ENCODE assay signal across 10 cellular contexts in genomic region chr9:14910178-14910805, GRCh38. TPM values are rescaled to one million over a fixed set of nuclear protein-coding genes. Genes with fewer than 3 reads are reported as not detected.
DNase-seq lines count a peak whose midpoint lies in the region; ATAC-seq and TF ChIP-seq lines count a peak whose summit lies in the region.
"Had no signal": no experiment of that assay in that cellular context is flagged by ENCODE, and none has a peak within 500 bp of the region (broad histone marks: within the 10 kb centered on the region; RNA-seq: fewer than 3 reads in every experiment).

A gene with protein sequence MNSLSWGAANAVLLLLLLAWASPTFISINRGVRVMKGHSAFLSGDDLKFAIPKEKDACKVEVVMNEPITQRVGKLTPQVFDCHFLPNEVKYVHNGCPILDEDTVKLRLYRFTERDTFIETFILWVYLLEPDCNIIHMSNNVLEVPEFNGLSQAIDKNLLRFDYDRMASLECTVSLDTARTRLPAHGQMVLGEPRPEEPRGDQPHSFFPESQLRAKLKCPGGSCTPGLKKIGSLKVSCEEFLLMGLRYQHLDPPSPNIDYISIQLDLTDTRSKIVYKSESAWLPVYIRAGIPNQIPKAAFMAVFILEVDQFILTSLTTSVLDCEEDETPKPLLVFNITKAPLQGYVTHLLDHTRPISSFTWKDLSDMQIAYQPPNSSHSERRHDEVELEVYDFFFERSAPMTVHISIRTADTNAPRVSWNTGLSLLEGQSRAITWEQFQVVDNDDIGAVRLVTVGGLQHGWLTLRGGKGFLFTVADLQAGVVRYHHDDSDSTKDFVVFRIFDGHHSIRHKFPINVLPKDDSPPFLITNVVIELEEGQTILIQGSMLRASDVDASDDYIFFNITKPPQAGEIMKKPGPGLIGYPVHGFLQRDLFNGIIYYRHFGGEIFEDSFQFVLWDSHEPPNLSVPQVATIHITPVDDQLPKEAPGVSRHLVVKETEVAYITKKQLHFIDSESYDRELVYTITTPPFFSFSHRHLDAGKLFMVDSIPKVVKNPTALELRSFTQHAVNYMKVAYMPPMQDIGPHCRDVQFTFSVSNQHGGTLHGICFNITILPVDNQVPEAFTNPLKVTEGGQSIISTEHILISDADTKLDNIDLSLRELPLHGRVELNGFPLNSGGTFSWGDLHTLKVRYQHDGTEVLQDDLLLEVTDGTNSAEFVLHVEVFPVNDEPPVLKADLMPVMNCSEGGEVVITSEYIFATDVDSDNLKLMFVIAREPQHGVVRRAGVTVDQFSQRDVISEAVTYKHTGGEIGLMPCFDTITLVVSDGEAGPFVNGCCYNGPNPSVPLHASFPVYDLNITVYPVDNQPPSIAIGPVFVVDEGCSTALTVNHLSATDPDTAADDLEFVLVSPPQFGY (N-terminal part only) (minus strand): TSS chr9:14910428. CDS start chr9:14868977, 41,451 bp downstream.

- H4K20me1 ChIP-seq in hepatocyte (ENCODE audit: insufficient read depth, poor library complexity, severe bottlenecking) = no peaks in the 10 kb centered on the region

- no peak; the same call in 1 of the 2 replicates for TF ChIP-seq CTCF in HEK293 (tag by site-specific recombination; IDR thresholded peaks at IDR 0.05)
- no peak for TF ChIP-seq CTCF in hepatocyte (IDR thresholded peaks at IDR 0.05; ENCODE audit: poor library complexity)
- no peak for TF ChIP-seq CTCF in sigmoid colon (IDR thresholded peaks at IDR 0.05)

- WGBS in hepatocyte (ENCODE audit: low lambda C conversion rate, missing lambda C conversion rate) = 22% methylated on average over 16 of the region's 16 CpGs
- 31 to 41% methylated on average over 16 of the region's 16 CpGs for WGBS in sigmoid colon, 2 donors

- H3K9me3 ChIP-seq in HEK293 (ENCODE audit: control insufficient read depth, insufficient read depth, low read depth, low read length) = no peaks in the 10 kb centered on the region
- H3K9me3 ChIP-seq in hepatocyte (ENCODE audit: low read depth) = no peaks in the 10 kb centered on the region
- H3K9me3 ChIP-seq in sigmoid colon = no peaks in the 10 kb centered on the region
- H3K9me3 ChIP-seq: neutrophil had no signal

- H2AFZ ChIP-seq in hepatocyte = peak within 1 kb of the TSS; percentile 49

- TF ChIP-seq EP300 in sigmoid colon (IDR thresholded peaks at IDR 0.05) = no peak

- peak within 1 kb of the TSS; percentile 58 for H3K27ac ChIP-seq in HEK293 (ENCODE audit: extremely low read depth, low read depth, low read length)
- H3K27ac ChIP-seq in hepatocyte = peak within 1 kb of the TSS; percentile 81
- H3K27ac ChIP-seq in sigmoid colon = peak within 1 kb of the TSS; percentile 44 to 87 (median 74)
- H3K27ac ChIP-seq: neutrophil had no signal

- intact Hi-C loops in sigmoid colon (cut with DNase I) = no loop called here

- ATAC-seq in SK-N-SH treated with all-trans-retinoic acid at 6 μM for 48 hours (peak; percentile 88), HG03439 (IDR thresholded peaks at IDR 0.05; ENCODE audit: unreplicated experiment) (no peak)
- ATAC-seq: K562 had no signal

- POLR2A ChIA-PET in HEK293 (lab: Yijun Ruan, JAX) = no interaction called here

- H3K79me2 ChIP-seq in hepatocyte = peaks cover 36% of the 10 kb centered on the region

- no peaks in the 10 kb centered on the region for H3K9me2 ChIP-seq in hepatocyte (replicated peaks; ENCODE audit: insufficient read depth)

- no peak within 1 kb of the TSS for H3K4me3 ChIP-seq in HEK293 (ENCODE audit: low read depth, low read length)
- peak within 1 kb of the TSS; percentile 14 for H3K4me3 ChIP-seq in hepatocyte
- peak within 1 kb of the TSS; percentile 26 to 54 (median 42) for H3K4me3 ChIP-seq in sigmoid colon
- H3K4me3 ChIP-seq: K562 had no signal

- peak; percentile 57 for DNase-seq in hepatocyte (ENCODE audit: low spot score)
- DNase-seq in sigmoid colon = peak; percentile 80
- no peak for DNase-seq in activated CD4-positive, alpha-beta T cell treated with anti-CD3 and anti-CD28 coated beads for 48 hours
- DNase-seq in amniotic stem cell (lab: John Stamatoyannopoulos, UW) = no peak
- DNase-seq in NCI-H1930 (lab: John Stamatoyannopoulos, UW) = no peak

- H3K4me1 ChIP-seq in HEK293 (ENCODE audit: control insufficient read depth, insufficient read depth, low read length) (peaks cover 30% of the 10 kb centered on the region), hepatocyte (ENCODE audit: insufficient read depth) (peaks cover 66% of the 10 kb centered on the region), sigmoid colon (peaks cover 0 to 56% (median 34%) of the 10 kb centered on the region in 4 donors)

- CTCF ChIA-PET in HEK293 (lab: Yijun Ruan, JAX) = interaction anchor here (0.7 kb wide), 1 partner anchor 26 kb away, joined by 3 read pairs; no protein-coding TSS in a partner anchor

- H3K36me3 ChIP-seq in HEK293 (ENCODE audit: control insufficient read depth in 2 of 2, insufficient read depth in 1 of 2, low read length in 2 of 2) (no peaks in the 10 kb centered on the region), hepatocyte (replicated peaks; ENCODE audit: insufficient read depth, low read depth) (no peaks in the 10 kb centered on the region), sigmoid colon (no peaks in the 10 kb centered on the region)
- H3K36me3 ChIP-seq: neutrophil had no signal

- peak within 1 kb of the TSS; percentile 75 for H3K4me2 ChIP-seq in hepatocyte

- no peak for TF ChIP-seq POLR2A in sigmoid colon (IDR thresholded peaks at IDR 0.05)

- H3K27me3 ChIP-seq in hepatocyte = no peaks in the 10 kb centered on the region
- H3K27me3 ChIP-seq in sigmoid colon = no peaks in the 10 kb centered on the region

TF ChIP-seq in HEK293, 187 proteins besides CTCF, POLR2A, EP300 and RAD21 (continues in another document):
- TF ChIP-seq ZIC2 (tag by site-specific recombination; IDR thresholded peaks at IDR 0.05) (0 out of 2 replicates have a peak, but pooled peaks have one; percentile 28), GLIS2 (tag by site-specific recombination; IDR thresholded peaks at IDR 0.05) (peak; percentile 55; the same call in 1 of the 2 replicates), EGR2 (tag by site-specific recombination; IDR thresholded peaks at IDR 0.05; ENCODE audit: low read depth) (peak; percentile 58; the same call in 1 of the 2 replicates), ZFP41 (tag by site-specific recombination; IDR thresholded peaks at IDR 0.05; ENCODE audit: borderline replicate concordance) (no peak), TRIM28 (IDR thresholded peaks at IDR 0.05; ENCODE audit: borderline replicate concordance, low read length) (peak; percentile 77; the same call in 1 of the 2 replicates)
- TF ChIP-seq, protein P1, sequence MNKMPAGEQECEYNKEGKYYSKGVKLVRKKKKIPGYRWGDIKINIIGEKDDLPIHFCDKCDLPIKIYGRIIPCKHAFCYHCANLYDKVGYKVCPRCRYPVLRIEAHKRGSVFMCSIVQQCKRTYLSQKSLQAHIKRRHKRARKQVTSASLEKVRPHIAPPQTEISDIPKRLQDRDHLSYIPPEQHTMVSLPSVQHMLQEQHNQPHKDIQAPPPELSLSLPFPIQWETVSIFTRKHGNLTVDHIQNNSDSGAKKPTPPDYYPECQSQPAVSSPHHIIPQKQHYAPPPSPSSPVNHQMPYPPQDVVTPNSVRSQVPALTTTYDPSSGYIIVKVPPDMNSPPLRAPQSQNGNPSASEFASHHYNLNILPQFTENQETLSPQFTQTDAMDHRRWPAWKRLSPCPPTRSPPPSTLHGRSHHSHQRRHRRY (tag by site-specific recombination; IDR thresholded peaks at IDR 0.05) = no peak
- TF ChIP-seq, protein P2, sequence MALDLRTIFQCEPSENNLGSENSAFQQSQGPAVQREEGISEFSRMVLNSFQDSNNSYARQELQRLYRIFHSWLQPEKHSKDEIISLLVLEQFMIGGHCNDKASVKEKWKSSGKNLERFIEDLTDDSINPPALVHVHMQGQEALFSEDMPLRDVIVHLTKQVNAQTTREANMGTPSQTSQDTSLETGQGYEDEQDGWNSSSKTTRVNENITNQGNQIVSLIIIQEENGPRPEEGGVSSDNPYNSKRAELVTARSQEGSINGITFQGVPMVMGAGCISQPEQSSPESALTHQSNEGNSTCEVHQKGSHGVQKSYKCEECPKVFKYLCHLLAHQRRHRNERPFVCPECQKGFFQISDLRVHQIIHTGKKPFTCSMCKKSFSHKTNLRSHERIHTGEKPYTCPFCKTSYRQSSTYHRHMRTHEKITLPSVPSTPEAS (tag by site-specific recombination; IDR thresholded peaks at IDR 0.05) = peak; percentile 97

TF ChIP-seq in SK-N-SH treated with all-trans-retinoic acid at 6 μM for 48 hours, 23 proteins besides CTCF, POLR2A, EP300 and RAD21 (continues in another document):
- TF ChIP-seq ZNF8 (CRISPR knock-in tag; IDR thresholded peaks at IDR 0.05) = no peak
- no peak for TF ChIP-seq ZFP30 (CRISPR knock-in tag; IDR thresholded peaks at IDR 0.05)
- no peak for TF ChIP-seq ZNF565 (CRISPR knock-in tag; conservative IDR thresholded peaks at IDR 0.05; ENCODE audit: low read depth)
- no peak for TF ChIP-seq CREB5 (CRISPR knock-in tag; IDR thresholded peaks at IDR 0.05; ENCODE audit: low read depth)

RNA-seq across cellular contexts. Expression of the gene that starts here (rescaled TPM):
- 27.7 and 36.1 TPM in 2 replicates for total RNA-seq in hepatocyte
- polyA plus RNA-seq in hepatocyte = 9.7 and 12.0 TPM in 2 replicates
- 10 to 100 TPM; 10.6 to 45.1 (median 16.6) TPM for total RNA-seq in sigmoid colon
- polyA plus RNA-seq in sigmoid colon = 1 to 10 TPM in 1 of 3 donors, under 1 TPM in 1, not detected in 1; 0.96 to 1.2 TPM

Comparison
In these comparisons a context has a peak if more than half of its experiments do, and no peak if none do; other contexts are left out.
1. DNase-seq: peak in hepatocyte (single experiment) and sigmoid colon (single experiment); none in activated CD4-positive, alpha-beta T cell treated with anti-CD3 and anti-CD28 coated beads for 48 hours (single experiment), amniotic stem cell (single experiment) and NCI-H1930 (0 of 2).
2. Peak in every context shown above with its lines, with median percentiles within 50 percentile points of each other: H3K27ac ChIP-seq.